In the genomic region with DNA sequence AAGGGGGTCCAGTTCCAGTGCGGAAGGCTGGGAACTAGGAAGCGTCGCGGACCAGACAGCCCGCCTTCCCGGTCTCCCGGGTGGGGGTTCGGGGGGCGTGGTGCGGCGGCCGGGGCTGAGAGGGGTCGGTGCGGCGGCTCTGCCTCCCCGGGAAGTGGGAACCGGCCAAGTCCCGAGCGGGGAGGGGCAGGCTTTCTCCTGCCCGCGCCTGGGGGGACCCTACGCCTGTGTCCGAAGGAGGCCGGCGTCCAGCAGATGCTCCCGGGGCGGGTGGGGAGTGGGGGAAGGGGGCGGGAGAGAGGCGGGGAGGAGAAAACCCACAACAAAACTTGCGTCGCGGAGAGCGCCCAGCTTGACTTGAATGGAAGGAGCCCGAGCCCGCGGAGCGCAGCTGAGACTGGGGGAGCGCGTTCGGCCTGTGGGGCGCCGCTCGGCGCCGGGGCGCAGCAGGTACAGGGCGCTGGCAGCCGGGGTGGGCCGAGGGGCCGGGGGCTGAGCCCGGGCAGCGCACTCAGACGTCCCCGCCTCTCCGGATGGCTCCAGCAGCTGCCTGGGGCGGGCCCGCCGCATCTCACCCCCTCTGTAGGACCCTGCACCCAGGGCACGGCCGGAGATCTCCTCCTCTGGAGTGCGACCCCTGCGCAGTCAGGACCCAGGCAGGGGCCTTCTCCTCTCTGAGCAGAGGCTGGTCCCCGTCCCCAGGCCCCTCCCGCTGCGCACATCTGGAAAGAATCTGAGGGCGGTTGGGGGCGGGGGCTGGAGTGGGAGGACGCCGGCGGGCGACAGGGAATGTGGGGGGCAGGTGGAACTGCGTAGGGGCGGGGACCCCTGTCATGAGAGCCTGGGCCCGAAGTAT, we compare ENCODE assay signal across 9 cellular contexts. TPM values are rescaled to one million over a fixed set of nuclear protein-coding genes. Genes with fewer than 3 reads are reported as not detected.
DNase-seq lines count a peak whose midpoint lies in the region; ATAC-seq and TF ChIP-seq lines count a peak whose summit lies in the region.
"Had no signal": no experiment of that assay in that cellular context is flagged by ENCODE, and none has a peak within 500 bp of the region (broad histone marks: within the 10 kb centered on the region; RNA-seq: fewer than 3 reads in every experiment).

A gene with protein sequence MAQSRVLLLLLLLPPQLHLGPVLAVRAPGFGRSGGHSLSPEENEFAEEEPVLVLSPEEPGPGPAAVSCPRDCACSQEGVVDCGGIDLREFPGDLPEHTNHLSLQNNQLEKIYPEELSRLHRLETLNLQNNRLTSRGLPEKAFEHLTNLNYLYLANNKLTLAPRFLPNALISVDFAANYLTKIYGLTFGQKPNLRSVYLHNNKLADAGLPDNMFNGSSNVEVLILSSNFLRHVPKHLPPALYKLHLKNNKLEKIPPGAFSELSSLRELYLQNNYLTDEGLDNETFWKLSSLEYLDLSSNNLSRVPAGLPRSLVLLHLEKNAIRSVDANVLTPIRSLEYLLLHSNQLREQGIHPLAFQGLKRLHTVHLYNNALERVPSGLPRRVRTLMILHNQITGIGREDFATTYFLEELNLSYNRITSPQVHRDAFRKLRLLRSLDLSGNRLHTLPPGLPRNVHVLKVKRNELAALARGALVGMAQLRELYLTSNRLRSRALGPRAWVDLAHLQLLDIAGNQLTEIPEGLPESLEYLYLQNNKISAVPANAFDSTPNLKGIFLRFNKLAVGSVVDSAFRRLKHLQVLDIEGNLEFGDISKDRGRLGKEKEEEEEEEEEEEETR (plus strand): TSS at position 355 of the 856 bp plus-strand sequence. CDS start 7,643 bp downstream, outside the sequence.

- H3K9me3 Mint-ChIP-seq in activated T-cell treated with anti-CD3 and anti-CD28 coated beads, Interleukin-2, amount 50 U/mL, for 24 hours: no peaks in the 10 kb centered on the region

- no peaks in the 10 kb centered on the region for H3K9me3 ChIP-seq in testis

- H3K27ac Mint-ChIP-seq in activated T-cell treated with anti-CD3 and anti-CD28 coated beads, Interleukin-2, amount 50 U/mL, for 24 hours: no peak within 1 kb of the TSS

- TF ChIP-seq POLR2A in lower leg skin (IDR thresholded peaks at IDR 0.05): no peak
- TF ChIP-seq POLR2A in testis (IDR thresholded peaks at IDR 0.05): no peak

- no peaks in the 10 kb centered on the region for H3K27me3 ChIP-seq in testis

- TF ChIP-seq CTCF in choroid plexus epithelial cell (conservative IDR thresholded peaks at IDR 0.05; ENCODE audit: low read depth, low read length) (no peak), lower leg skin (IDR thresholded peaks at IDR 0.05) (no peak), testis (IDR thresholded peaks at IDR 0.05) (no peak)

- peak within 1 kb of the TSS; percentile 84 to 92 for H3K27ac ChIP-seq in testis

- ATAC-seq in GM19467 (IDR thresholded peaks at IDR 0.05; ENCODE audit: unreplicated experiment): no peak

- H3K4me3 Mint-ChIP-seq in activated T-cell treated with anti-CD3 and anti-CD28 coated beads, Interleukin-2, amount 50 U/mL, for 24 hours: peak within 1 kb of the TSS; percentile 60

- H3K4me1 ChIP-seq in testis: peaks cover 18% of the 10 kb centered on the region

- H3K4me3 ChIP-seq in choroid plexus epithelial cell (ENCODE audit: low read depth, low read length) (peak within 1 kb of the TSS; percentile 61), lower leg skin (ENCODE audit: low read depth, poor library complexity, severe bottlenecking) (peak within 1 kb of the TSS; percentile 35), testis (peak within 1 kb of the TSS; percentile 70)

- H3K36me3 Mint-ChIP-seq in activated T-cell treated with anti-CD3 and anti-CD28 coated beads, Interleukin-2, amount 50 U/mL, for 24 hours (ENCODE audit: low read depth): no peaks in the 10 kb centered on the region

- H3K27me3 Mint-ChIP-seq in activated T-cell treated with anti-CD3 and anti-CD28 coated beads, Interleukin-2, amount 50 U/mL, for 24 hours: peaks cover 55% of the 10 kb centered on the region

- no peaks in the 10 kb centered on the region for H3K36me3 ChIP-seq in testis (ENCODE audit: low read depth, missing control alignments)

- WGBS in lower leg skin, 2 donors: 1 to 3% methylated on average over 41 to 46 of the region's 74 CpGs
- 0 to 1% methylated on average over 4 to 52 of the region's 74 CpGs for WGBS in testis, 2 donors

- peaks cover 7% of the 10 kb centered on the region for H3K4me1 Mint-ChIP-seq in activated T-cell treated with anti-CD3 and anti-CD28 coated beads, Interleukin-2, amount 50 U/mL, for 24 hours (ENCODE audit: low read depth)

- intact Hi-C loops in lower leg skin (cut with DNase I; ENCODE audit: low total_unique reads): loop anchor here (10.0 kb wide), 1 partner anchor 47 kb away; no protein-coding TSS in a partner anchor
- intact Hi-C loops in testis (cut with DNase I; ENCODE audit: low total_unique reads): no loop called here

- no peak for DNase-seq in activated T-cell treated with anti-CD3 and anti-CD28 coated beads, Interleukin-2, amount 50 U/mL, for 24 hours
- DNase-seq in activated T-cell treated with anti-CD3 and anti-CD28 coated beads for 4 hours (no peak), choroid plexus epithelial cell (ENCODE audit: low read depth) (peak; percentile 33), lower leg skin (ENCODE audit: low spot score in 2 of 2) (peak; percentile 37 to 88), testis (peak; percentile 71), T-helper 9 cell (no peak), SHP77 (lab: John Stamatoyannopoulos, UW) (no peak)

RNA-seq across cellular contexts. Expression of the gene that starts here (rescaled TPM):
- total RNA-seq in lower leg skin (10 to 100 TPM; 11.3 to 58.8 (median 14.4) TPM), testis (100 to 1,000 TPM in 1 of 2 donors, 10 to 100 TPM in 1; 87.5 to 104 TPM)
- 69.3 TPM for polyA plus RNA-seq in testis (ENCODE audit: insufficient read depth, low read depth, low replicate concordance)
- total RNA-seq: T-helper 2 cell treated with Interferon-gamma antibody and Interleukin-4, amounts not matched to agents 100 ng/mL and 5 ng/mL, for 36 hours had no signal

Comparison
In these comparisons a context has a peak if more than half of its experiments do, and no peak if none do; other contexts are left out.
1. DNase-seq: peak in choroid plexus epithelial cell (single experiment), lower leg skin (2 of 2) and testis (single experiment); none in activated T-cell treated with anti-CD3 and anti-CD28 coated beads, Interleukin-2, amount 50 U/mL, for 24 hours (single experiment), activated T-cell treated with anti-CD3 and anti-CD28 coated beads for 4 hours (single experiment), T-helper 9 cell (single experiment) and SHP77 (0 of 2).
2. Peak in every context shown above with its lines, with median percentiles within 50 percentile points of each other: H3K4me3 ChIP-seq.